In the genomic region with DNA sequence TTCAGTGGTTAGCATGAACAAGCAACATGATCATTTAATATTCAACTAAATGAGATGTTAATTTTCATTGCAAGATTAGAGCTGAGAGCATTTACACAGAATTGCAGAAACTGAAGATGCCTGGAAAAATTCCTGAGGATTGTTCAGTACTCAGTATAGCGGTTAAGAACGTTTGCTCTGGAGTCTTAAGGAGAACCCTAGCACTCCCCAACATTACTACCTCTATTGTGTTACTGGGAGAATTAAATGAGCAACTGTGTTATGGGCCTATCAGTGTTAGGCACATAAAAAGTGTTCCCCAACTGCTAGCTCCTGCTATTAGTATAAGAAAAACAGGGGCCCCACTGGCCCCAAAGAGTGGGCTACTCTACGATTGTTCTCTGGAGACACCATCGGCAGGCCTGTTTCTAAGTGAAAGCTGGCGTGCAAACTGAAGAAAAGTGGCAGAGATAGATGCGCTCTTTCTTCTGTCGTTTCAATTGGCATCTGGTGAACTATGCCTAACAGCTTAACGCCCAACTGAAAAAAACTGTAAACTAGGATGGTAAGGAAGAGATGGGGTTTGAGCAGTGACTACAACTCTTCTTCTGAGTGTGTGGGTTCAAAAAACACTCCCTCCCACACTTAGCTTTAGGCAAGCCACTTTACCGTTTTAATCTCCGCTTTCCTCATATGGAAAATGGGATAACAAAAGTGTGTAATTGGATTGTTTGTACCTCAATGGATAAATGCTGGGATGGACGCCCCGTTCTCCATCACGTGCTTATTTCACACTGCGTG, we compare ENCODE assay signal across 8 cellular contexts. TPM values are rescaled to one million over a fixed set of nuclear protein-coding genes. Genes with fewer than 3 reads are reported as not detected.
DNase-seq lines count a peak whose midpoint lies in the region; ATAC-seq, FAIRE-seq and TF ChIP-seq lines count a peak whose summit lies in the region.
"Had no signal": no experiment of that assay in that cellular context is flagged by ENCODE, and none has a peak within 500 bp of the region (broad histone marks: within the 10 kb centered on the region; RNA-seq: fewer than 3 reads in every experiment).

No MANE protein-coding gene starts in this region.

- POLR2A ChIA-PET in activated CD8-positive, alpha-beta T cell treated with anti-CD3 and anti-CD28 coated beads, Interleukin-2, amount 10 ng/mL, durations not matched to agents 7 days and 5 days (lab: Charles Lee): interaction anchor here (0.5 to 6.1 kb wide), 11 partner anchors 8 to 1195 kb away, joined by 3 to 158 read pairs (median 4); no protein-coding TSS in a partner anchor

- ATAC-seq in activated CD8-positive, alpha-beta T cell treated with anti-CD3 and anti-CD28 coated beads, Interleukin-2, amount 10 ng/mL, durations not matched to agents 7 days and 5 days: no peak
- ATAC-seq in HG02571 (IDR thresholded peaks at IDR 0.05; ENCODE audit: unreplicated experiment) (no peak), HG02678 (IDR thresholded peaks at IDR 0.05; ENCODE audit: unreplicated experiment) (no peak)

- FAIRE-seq in GM12892 (lab: Jason Lieb, UNC): no peak

- CTCF ChIA-PET in activated CD8-positive, alpha-beta T cell treated with anti-CD3 and anti-CD28 coated beads, Interleukin-2, amount 10 ng/mL, durations not matched to agents 7 days and 5 days (lab: Charles Lee): interaction anchor here (0.6 to 2.0 kb wide), 14 partner anchors 8 to 1430 kb away, joined by 3 to 18 read pairs (median 4); no protein-coding TSS in a partner anchor

- no peaks in the 10 kb centered on the region for H3K9me3 ChIP-seq in iPS-18c (ENCODE audit: control insufficient read depth, insufficient read depth, low read length)

- H3K27ac Mint-ChIP-seq in activated CD8-positive, alpha-beta T cell treated with anti-CD3 and anti-CD28 coated beads, Interleukin-2, amount 10 ng/mL, durations not matched to agents 7 days and 5 days: peak overlapping the region; percentile 91
- H3K27ac Mint-ChIP-seq in stimulated activated naive CD8-positive, alpha-beta T cell treated with anti-CD3 and anti-CD28 coated beads, Interleukin-15, Interleukin-2, amounts not matched to agents 100 ng/mL and 50 ng/mL, for 24 hours: peak overlapping the region; percentile 91

- peak overlapping the region; percentile 82 for H3K4me3 ChIP-seq in iPS-18c (ENCODE audit: insufficient read depth, low read depth, low read length)

- TF ChIP-seq POLR2A in GM12892 (IDR thresholded peaks at IDR 0.05; ENCODE audit: low read depth, low read length): no peak

- peaks cover 63% of the 10 kb centered on the region for H3K4me1 Mint-ChIP-seq in activated CD8-positive, alpha-beta T cell treated with anti-CD3 and anti-CD28 coated beads, Interleukin-2, amount 10 ng/mL, durations not matched to agents 7 days and 5 days (ENCODE audit: low read depth)
- H3K4me1 Mint-ChIP-seq in stimulated activated naive CD8-positive, alpha-beta T cell treated with anti-CD3 and anti-CD28 coated beads, Interleukin-15, Interleukin-2, amounts not matched to agents 100 ng/mL and 50 ng/mL, for 24 hours (ENCODE audit: low read depth): peaks cover 65% of the 10 kb centered on the region

- no peaks in the 10 kb centered on the region for H3K27me3 Mint-ChIP-seq in activated CD8-positive, alpha-beta T cell treated with anti-CD3 and anti-CD28 coated beads, Interleukin-2, amount 10 ng/mL, durations not matched to agents 7 days and 5 days (ENCODE audit: low read depth)
- no peaks in the 10 kb centered on the region for H3K27me3 Mint-ChIP-seq in stimulated activated naive CD8-positive, alpha-beta T cell treated with anti-CD3 and anti-CD28 coated beads, Interleukin-15, Interleukin-2, amounts not matched to agents 100 ng/mL and 50 ng/mL, for 24 hours

- H3K36me3 Mint-ChIP-seq in activated CD8-positive, alpha-beta T cell treated with anti-CD3 and anti-CD28 coated beads, Interleukin-2, amount 10 ng/mL, durations not matched to agents 7 days and 5 days (ENCODE audit: low read depth): peaks cover 41% of the 10 kb centered on the region
- peaks cover 34% of the 10 kb centered on the region for H3K36me3 Mint-ChIP-seq in stimulated activated naive CD8-positive, alpha-beta T cell treated with anti-CD3 and anti-CD28 coated beads, Interleukin-15, Interleukin-2, amounts not matched to agents 100 ng/mL and 50 ng/mL, for 24 hours (ENCODE audit: low read depth)

- H3K4me3 Mint-ChIP-seq in activated CD8-positive, alpha-beta T cell treated with anti-CD3 and anti-CD28 coated beads, Interleukin-2, amount 10 ng/mL, durations not matched to agents 7 days and 5 days: peak overlapping the region; percentile 97
- H3K4me3 Mint-ChIP-seq in stimulated activated naive CD8-positive, alpha-beta T cell treated with anti-CD3 and anti-CD28 coated beads, Interleukin-15, Interleukin-2, amounts not matched to agents 100 ng/mL and 50 ng/mL, for 24 hours: peak overlapping the region; percentile 97

- DNase-seq in HT-29 (ENCODE audit: low spot score): peak; percentile 35
- DNase-seq in activated CD8-positive, alpha-beta T cell treated with anti-CD3 and anti-CD28 coated beads, Interleukin-2, amount 10 ng/mL, durations not matched to agents 7 days and 5 days: peak; percentile 40
- DNase-seq in GM12892 (ENCODE audit: insufficient read length): no peak
- DNase-seq: NCI-H2029 treated with DMSO at 0.1 percent for 48 hours had no signal

- H3K9me3 Mint-ChIP-seq in activated CD8-positive, alpha-beta T cell treated with anti-CD3 and anti-CD28 coated beads, Interleukin-2, amount 10 ng/mL, durations not matched to agents 7 days and 5 days (ENCODE audit: insufficient read depth): no peaks in the 10 kb centered on the region
- no peaks in the 10 kb centered on the region for H3K9me3 Mint-ChIP-seq in stimulated activated naive CD8-positive, alpha-beta T cell treated with anti-CD3 and anti-CD28 coated beads, Interleukin-15, Interleukin-2, amounts not matched to agents 100 ng/mL and 50 ng/mL, for 24 hours

RNA-seq across cellular contexts. Expression of a gene that starts 1.3 kb away (rescaled TPM):
- total RNA-seq in HT-29 (2014; rRNA removed; shearing (Covaris generic)): 25.8 and 31.7 TPM in 2 replicates
- total RNA-seq in activated CD8-positive, alpha-beta T cell treated with anti-CD3 and anti-CD28 coated beads, Interleukin-2, amount 10 ng/mL, durations not matched to agents 7 days and 5 days: 10 to 100 TPM; 39.1 to 44.6 TPM
- 13.7 TPM for polyA plus RNA-seq in GM12892 (2012; ENCODE audit: missing spikeins)
